ENCODE assay signal across 7 cellular contexts in the genomic region with DNA sequence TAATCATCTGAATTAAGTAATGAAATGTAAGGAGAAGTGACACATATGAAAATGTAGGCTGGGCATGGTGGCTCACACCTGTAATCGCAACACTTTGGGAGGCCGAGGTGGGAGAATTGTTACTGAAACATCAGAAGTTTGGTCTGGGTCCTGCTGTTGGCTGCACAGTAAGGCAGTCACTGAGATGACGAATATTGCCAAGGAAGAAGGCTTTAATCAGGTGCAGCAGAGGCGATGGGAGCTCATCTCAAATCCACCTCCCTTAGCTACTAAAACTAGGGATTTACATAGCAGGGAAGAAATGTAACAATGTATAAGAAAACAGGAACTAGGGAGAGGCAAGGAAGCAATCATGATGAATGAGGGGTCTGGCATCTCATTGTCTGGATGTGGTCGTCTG. TPM values are rescaled to one million over a fixed set of nuclear protein-coding genes. Genes with fewer than 3 reads are reported as not detected.
"Had no signal": no experiment of that assay in that cellular context is flagged by ENCODE, and none has a peak within 500 bp of the region (broad histone marks: within the 10 kb centered on the region; RNA-seq: fewer than 3 reads in every experiment).

No MANE protein-coding gene starts in this region.

- FAIRE-seq: HTR-8/SVneo had no signal

- H3K4me3 Mint-ChIP-seq: IgD-negative memory B cell had no signal

- DNase-seq: KBM-7, KG1 had no signal

- H3K4me1 Mint-ChIP-seq: IgD-negative memory B cell had no signal

- H3K4me2 ChIP-seq: KMS-11 had no signal

- H3K27me3 Mint-ChIP-seq: IgD-negative memory B cell had no signal

- H3K27ac Mint-ChIP-seq: IgD-negative memory B cell had no signal

- H3K27ac ChIP-seq: HL-60, KMS-11 had no signal

- H3K9ac ChIP-seq: KMS-11 had no signal

- H3K36me3 Mint-ChIP-seq: IgD-negative memory B cell had no signal

RNA-seq across cellular contexts. Expression of a gene that starts 50.1 kb away (rescaled TPM):
- total RNA-seq: HT-29 had no signal
- polyA plus RNA-seq: IgD-negative memory B cell had no signal
